8 cellular contexts compared by ENCODE assay signal in genomic region chr7:139231513-139232376, GRCh38. TPM values are rescaled to one million over a fixed set of nuclear protein-coding genes. Genes with fewer than 3 reads are reported as not detected.
A peak's percentile ranks its signal among the peaks of the same experiment; 100 is the strongest.
DNase-seq lines count a peak whose midpoint lies in the region; ATAC-seq and TF ChIP-seq lines count a peak whose summit lies in the region.

No MANE protein-coding gene starts in this region.

- TF ChIP-seq POLR2A in uterus (IDR thresholded peaks at IDR 0.05) = no peak

- peaks cover 7% of the 10 kb centered on the region for H3K36me3 Mint-ChIP-seq in activated CD4-positive, alpha-beta T cell treated with anti-CD3 and anti-CD28 coated beads for 36 hours (ENCODE audit: low read depth)

- H3K9me3 Mint-ChIP-seq in activated CD4-positive, alpha-beta T cell treated with anti-CD3 and anti-CD28 coated beads for 36 hours (ENCODE audit: low read depth) = no peaks in the 10 kb centered on the region

- H3K4me3 ChIP-seq in fibroblast of pulmonary artery (replicated peaks; ENCODE audit: low read depth, low read length) (peak overlapping the region; percentile 92), neuron (ENCODE audit: low read length) (peak overlapping the region; percentile 93), uterus (peak overlapping the region; percentile 82 to 91)

- CTCF ChIA-PET in activated CD4-positive, alpha-beta T cell treated with anti-CD3 and anti-CD28 coated beads for 36 hours (lab: Charles Lee) = interaction anchor here (0.8 to 1.2 kb wide), 2 partner anchors 99 to 108 kb away, joined by 3 read pairs; no protein-coding TSS in a partner anchor

- TF ChIP-seq CTCF in fibroblast of pulmonary artery (IDR thresholded peaks at IDR 0.05; ENCODE audit: low read length, missing control alignments) (no peak), uterus (IDR thresholded peaks at IDR 0.05) (no peak)

- POLR2A ChIA-PET in activated CD4-positive, alpha-beta T cell treated with anti-CD3 and anti-CD28 coated beads for 36 hours (lab: Charles Lee) = interaction anchor here (0.6 to 0.9 kb wide), 2 partner anchors 98 to 542 kb away, joined by 3 read pairs; a partner anchor contains a TSS

- peak; percentile 52 for DNase-seq in activated CD4-positive, alpha-beta T cell treated with anti-CD3 and anti-CD28 coated beads for 36 hours
- DNase-seq in activated CD4-positive, alpha-beta T cell treated with anti-CD3 and anti-CD28 coated beads for 1 hour = no peak
- DNase-seq in NCI-H2171 treated with DMSO at 0.1 percent for 48 hours (lab: John Stamatoyannopoulos, UW) = peak; percentile 44
- DNase-seq in activated T-helper 1 cell treated with Interleukin-2 at 50 U/mL for 16 hours (ENCODE audit: low read depth) = peak; percentile 5
- peak; percentile 42 for DNase-seq in fibroblast of pulmonary artery (ENCODE audit: low read depth)
- DNase-seq in uterus = peak; percentile 19 to 20

- H3K4me3 Mint-ChIP-seq in activated CD4-positive, alpha-beta T cell treated with anti-CD3 and anti-CD28 coated beads for 36 hours = peak overlapping the region; percentile 98

- H3K27me3 ChIP-seq in neuron (ENCODE audit: insufficient read depth, low read length) (no peaks in the 10 kb centered on the region), uterus (no peaks in the 10 kb centered on the region)

- peak overlapping the region; percentile 96 for H2AFZ ChIP-seq in neuron (ENCODE audit: low read depth, low read length)

- peaks cover 23% of the 10 kb centered on the region for H3K4me1 Mint-ChIP-seq in activated CD4-positive, alpha-beta T cell treated with anti-CD3 and anti-CD28 coated beads for 36 hours

- ATAC-seq in activated CD4-positive, alpha-beta T cell treated with anti-CD3 and anti-CD28 coated beads for 36 hours = peak; percentile 5
- peak; percentile 28 for ATAC-seq in HG02678 (IDR thresholded peaks at IDR 0.05; ENCODE audit: unreplicated experiment)

- H3K27me3 Mint-ChIP-seq in activated CD4-positive, alpha-beta T cell treated with anti-CD3 and anti-CD28 coated beads for 36 hours = peaks cover 3% of the 10 kb centered on the region

- intact Hi-C loops in activated CD4-positive, alpha-beta T cell treated with anti-CD3 and anti-CD28 coated beads for 36 hours (cut with DNase I, micrococcal nuclease) = loop anchor here (1.0 to 5.0 kb wide), 10 partner anchors 98 to 769 kb away; partner anchors contain the start of genes FMC1 (in 2 of the 2), LUC7L2 (in 2 of the 2), ZC3HAV1 (in 2 of the 2) and TRIM24 (in 1 of the 2)
- intact Hi-C loops in uterus (cut with DNase I; ENCODE audit: low total_unique reads) = no loop called here

- H3K36me3 ChIP-seq in neuron (ENCODE audit: insufficient read depth, low read length) (no peaks in the 10 kb centered on the region), uterus (no peaks in the 10 kb centered on the region)

- H3K4me1 ChIP-seq in neuron (ENCODE audit: insufficient read depth, low read length) (peaks cover 20% of the 10 kb centered on the region), uterus (no peaks in the 10 kb centered on the region)

- H3K27ac ChIP-seq in uterus = peak overlapping the region; percentile 93 to 96

- H3K9me3 ChIP-seq in neuron (ENCODE audit: low read length) (no peaks in the 10 kb centered on the region), uterus (no peaks in the 10 kb centered on the region)

- peak overlapping the region; percentile 76 for H3K27ac Mint-ChIP-seq in activated CD4-positive, alpha-beta T cell treated with anti-CD3 and anti-CD28 coated beads for 36 hours

RNA-seq across cellular contexts. Expression of gene UBN2, which starts 0.7 kb away (rescaled TPM):
- 10 to 100 TPM in 1 of 2 experiments, 1 to 10 TPM in 1; 8.3 to 11.8 TPM for total RNA-seq in activated CD4-positive, alpha-beta T cell treated with anti-CD3 and anti-CD28 coated beads for 36 hours
- total RNA-seq in uterus = 10 to 100 TPM in 3 of 4 donors, 1 to 10 TPM in 1; 3.6 to 40.5 (median 17.5) TPM
